ENCODE assay signal across 9 cellular contexts in the genomic region with DNA sequence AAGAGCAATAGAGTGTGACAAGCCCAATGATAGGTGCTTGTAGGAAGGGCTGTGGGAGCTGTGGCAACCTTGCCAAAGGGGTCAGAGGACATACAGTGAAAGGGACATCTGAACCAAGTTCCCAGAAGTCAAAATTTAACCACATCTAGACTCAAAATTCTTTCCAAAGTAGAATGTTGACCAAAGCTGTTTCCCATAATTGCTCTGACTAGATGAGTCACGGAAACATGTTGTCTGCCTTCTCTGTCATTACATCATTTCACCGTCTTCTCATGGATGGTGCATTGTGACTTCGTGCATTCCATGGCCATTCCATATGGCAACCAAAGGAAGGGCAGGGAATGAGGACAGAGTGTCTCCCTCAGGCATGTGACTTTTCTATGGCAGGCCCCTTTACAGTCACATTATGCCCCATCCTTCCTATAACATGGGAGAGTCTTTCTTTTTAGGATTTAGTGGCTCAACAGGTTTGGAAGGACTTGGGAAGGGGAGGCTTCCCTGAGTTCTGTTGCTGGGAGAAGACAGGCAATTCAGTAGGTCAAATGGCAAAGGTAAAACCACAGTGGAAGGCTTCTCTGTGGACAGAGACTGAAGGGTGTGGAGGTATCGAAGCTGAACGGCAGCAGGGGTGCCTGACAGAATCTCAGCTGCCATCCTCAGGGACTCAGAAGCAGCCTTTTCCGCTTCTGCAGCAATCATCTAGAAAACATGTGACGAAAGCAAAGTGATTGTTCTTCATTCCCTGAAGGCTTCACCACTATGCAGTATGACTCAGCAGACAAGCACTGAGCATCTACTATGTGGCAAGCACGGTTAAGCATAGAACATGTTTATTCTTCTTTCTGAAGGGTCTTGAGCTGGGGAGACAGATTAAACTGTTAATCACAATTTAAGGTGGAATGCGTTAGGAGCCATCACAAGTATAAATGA.
DNase-seq lines count a peak whose midpoint lies in the region; ATAC-seq lines count a peak whose summit lies in the region.
"Had no signal": no experiment of that assay in that cellular context is flagged by ENCODE, and none has a peak within 500 bp of the region (broad histone marks: within the 10 kb centered on the region; RNA-seq: fewer than 3 reads in every experiment).

No MANE protein-coding gene starts in this region.

- ATAC-seq in HG03095 (IDR thresholded peaks at IDR 0.05; ENCODE audit: unreplicated experiment) (peak; percentile 89), GM21576 (IDR thresholded peaks at IDR 0.05; ENCODE audit: unreplicated experiment) (no peak)
- ATAC-seq in activated CD4-positive, CD25-positive, alpha-beta regulatory T cell treated with anti-CD3 and anti-CD28 coated beads, Interleukin-2, amount 50 U/mL, for 24 hours = no peak

- DNase-seq in ELR (ENCODE audit: low read depth) = peak; percentile 79
- DNase-seq in SIG-M5 treated with dmso at 0.1 percent for 504 hours (lab: John Stamatoyannopoulos, UW; ENCODE audit: unreplicated experiment) = peak; percentile 90
- DNase-seq in iris pigment epithelial cell (ENCODE audit: low read depth) = peak; percentile 68
- DNase-seq in kidney glomerular epithelial cell (lab: John Stamatoyannopoulos, UW) = no peak
- no peak for DNase-seq in iPS-NIHi11 (ENCODE audit: low spot score)
- DNase-seq: activated gamma-delta T cell treated with Interleukin-2 at 50 U/mL for 16 hours had no signal

Comparison
In these comparisons a context has a peak if more than half of its experiments do, and no peak if none do; other contexts are left out.
1. DNase-seq: peak in ELR (single experiment), SIG-M5 treated with dmso at 0.1 percent for 504 hours (single experiment) and iris pigment epithelial cell (single experiment); none in kidney glomerular epithelial cell (single experiment) and iPS-NIHi11 (single experiment).